Comparison of ENCODE assay signal across 1 cellular context in genomic region chr6:21826031-21826430, GRCh38.
TF ChIP-seq lines count a peak whose summit lies in the region.

No MANE protein-coding gene starts in this region.

TF ChIP-seq in HepG2, 621 proteins besides CTCF, POLR2A, EP300 and RAD21 (continued from another document):
- TF ChIP-seq KIAA2018 (CRISPR knock-in tag; IDR thresholded peaks at IDR 0.05; ENCODE audit: borderline replicate concordance) (no peak), ZSCAN21 (CRISPR knock-in tag; IDR thresholded peaks at IDR 0.05; ENCODE audit: borderline replicate concordance) (no peak), ZNF138 (CRISPR knock-in tag; IDR thresholded peaks at IDR 0.05; ENCODE audit: low read depth) (no peak), GZF1 (CRISPR knock-in tag; IDR thresholded peaks at IDR 0.05) (no peak), FOSL2 (CRISPR knock-in tag; IDR thresholded peaks at IDR 0.05) (peak; percentile 49)
- TF ChIP-seq, protein P1, sequence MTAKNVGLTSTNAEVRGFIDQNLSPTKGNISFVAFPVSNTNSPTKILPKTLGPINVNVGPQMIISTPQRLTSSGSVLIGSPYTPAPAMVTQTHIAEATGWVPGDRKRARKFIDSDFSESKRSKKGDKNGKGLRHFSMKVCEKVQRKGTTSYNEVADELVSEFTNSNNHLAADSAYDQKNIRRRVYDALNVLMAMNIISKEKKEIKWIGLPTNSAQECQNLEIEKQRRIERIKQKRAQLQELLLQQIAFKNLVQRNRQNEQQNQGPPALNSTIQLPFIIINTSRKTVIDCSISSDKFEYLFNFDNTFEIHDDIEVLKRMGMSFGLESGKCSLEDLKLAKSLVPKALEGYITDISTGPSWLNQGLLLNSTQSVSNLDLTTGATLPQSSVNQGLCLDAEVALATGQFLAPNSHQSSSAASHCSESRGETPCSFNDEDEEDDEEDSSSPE (CRISPR knock-in tag; IDR thresholded peaks at IDR 0.05): no peak
